ENCODE assay signal across 39 cellular contexts in genomic region chr9:77003366-77003765, GRCh38. TPM values are rescaled to one million over a fixed set of nuclear protein-coding genes. Genes with fewer than 3 reads are reported as not detected.
"Had no signal": no experiment of that assay in that cellular context is flagged by ENCODE, and none has a peak within 500 bp of the region (broad histone marks: within the 10 kb centered on the region; RNA-seq: fewer than 3 reads in every experiment).

No MANE protein-coding gene starts in this region.

- H3K36me3 ChIP-seq: adrenal gland, ascending aorta, brain microvascular endothelial cell, breast epithelium, cardiac muscle cell had no signal

- H3K27ac ChIP-seq: adrenal gland, ascending aorta, body of pancreas, brain microvascular endothelial cell, breast epithelium, cardiac muscle cell had no signal

- DNase-seq: activated effector memory CD4-positive, alpha-beta T cell treated with anti-CD3 and anti-CD28 coated beads, Interleukin-2, amount 50 U/mL, for 16 hours; activated effector memory CD4-positive, alpha-beta T cell treated with Interleukin-2 at 50 U/mL for 16 hours; activated gamma-delta T cell; activated gamma-delta T cell treated with Interleukin-2 at 50 U/mL for 16 hours; activated naive CD4-positive, alpha-beta T cell; activated naive CD4-positive, alpha-beta T cell treated with anti-CD3 and anti-CD28 coated beads for 36 hours; activated naive CD4-positive, alpha-beta T cell treated with anti-CD3 and anti-CD28 coated beads, Interleukin-2, amount 10 ng/mL, durations not matched to agents 7 days and 5 days; activated naive CD4-positive, alpha-beta T cell treated with anti-CD3 and anti-CD28 coated beads, Interleukin-2, amount 50 U/mL, for 16 hours; activated naive CD4-positive, alpha-beta T cell treated with Interleukin-2 at 50 U/mL for 16 hours; activated naive CD8-positive, alpha-beta T cell treated with anti-CD3 and anti-CD28 coated beads for 36 hours; activated naive CD8-positive, alpha-beta T cell treated with anti-CD3 and anti-CD28 coated beads, Interleukin-2, amount 10 ng/mL, durations not matched to agents 7 days and 5 days; activated naive CD8-positive, alpha-beta T cell treated with anti-CD3 and anti-CD28 coated beads, Interleukin-2, amount 50 U/mL, for 24 hours; activated T-cell treated with anti-CD3 and anti-CD28 coated beads, Interleukin-2, amount 50 U/mL, for 1 hour; activated T-cell treated with anti-CD3 and anti-CD28 coated beads, Interleukin-2, amount 50 U/mL, for 24 hours; activated T-cell treated with anti-CD3 and anti-CD28 coated beads, Interleukin-2, amount 50 U/mL, for 4 hours; activated T-cell treated with anti-CD3 and anti-CD28 coated beads, Interleukin-2, amount 50 U/mL, for 48 hours; activated T-cell treated with anti-CD3 and anti-CD28 coated beads, Interleukin-2, amount 50 U/mL, for 72 hours; adrenal gland; amniotic stem cell; amygdala; anterior cingulate cortex; aorta; body of pancreas; brain microvascular endothelial cell; caudate nucleus; central memory CD4-positive, alpha-beta T cell; cerebellar nuclear complex had no signal

- H3K4me3 ChIP-seq: adrenal gland, ascending aorta, body of pancreas, breast epithelium, cardiac muscle cell had no signal

- H3K27me3 ChIP-seq: body of pancreas, brain microvascular endothelial cell, breast epithelium had no signal

- H3K9me3 ChIP-seq: adrenal gland, ascending aorta, body of pancreas, breast epithelium had no signal

- H3K4me1 ChIP-seq: adrenal gland, ascending aorta, body of pancreas, breast epithelium had no signal

RNA-seq across cellular contexts. Expression of gene FOXB2, which starts 16.1 kb away (rescaled TPM):
- total RNA-seq: activated naive CD4-positive, alpha-beta T cell treated with anti-CD3 and anti-CD28 coated beads for 36 hours; activated naive CD4-positive, alpha-beta T cell treated with anti-CD3 and anti-CD28 coated beads, Interleukin-2, amount 50 U/mL, for 72 hours; activated naive CD8-positive, alpha-beta T cell treated with anti-CD3 and anti-CD28 coated beads for 36 hours; activated naive CD8-positive, alpha-beta T cell treated with anti-CD3 and anti-CD28 coated beads, Interleukin-2, amount 10 ng/mL, durations not matched to agents 7 days and 5 days; activated T-cell treated with anti-CD3 and anti-CD28 coated beads, Interleukin-2, amount 50 U/mL, for 4 hours; activated T-cell treated with anti-CD3 and anti-CD28 coated beads, Interleukin-2, amount 50 U/mL, for 72 hours; activated T-helper 1 cell treated with anti-CD3 and anti-CD28 coated beads, Interleukin-12 subunit alpha, Interleukin-12 subunit beta, Interleukin-2, Interleukin-4 antibody, amounts not matched to agents 30 ng/mL and 10 ng/mL and 1 ng/mL, durations not matched to agents 14 hours and 24 hours and 36 hours; activated T-helper 17 cell treated with anti-CD3 and anti-CD28 coated beads, Interleukin-2, amount 50 U/mL, for 72 hours; activated T-helper 2 cell treated with anti-CD3 and anti-CD28 coated beads, Interferon-gamma antibody, Interleukin-2, Interleukin-4, amounts not matched to agents 10 μg/mL and 5 μg/mL and 100 μg/mL, durations not matched to agents 14 hours and 24 hours and 36 hours; adrenal gland; aorta; ascending aorta; astrocyte; body of pancreas; breast epithelium; bronchial epithelial cell; cardiac muscle cell; cerebellum; chondrocyte had no signal
- polyA plus RNA-seq: adipose tissue, adrenal gland, aorta, cardiac muscle cell had no signal
